Comparison of ENCODE assay signal across 24 cellular contexts in the genomic region with DNA sequence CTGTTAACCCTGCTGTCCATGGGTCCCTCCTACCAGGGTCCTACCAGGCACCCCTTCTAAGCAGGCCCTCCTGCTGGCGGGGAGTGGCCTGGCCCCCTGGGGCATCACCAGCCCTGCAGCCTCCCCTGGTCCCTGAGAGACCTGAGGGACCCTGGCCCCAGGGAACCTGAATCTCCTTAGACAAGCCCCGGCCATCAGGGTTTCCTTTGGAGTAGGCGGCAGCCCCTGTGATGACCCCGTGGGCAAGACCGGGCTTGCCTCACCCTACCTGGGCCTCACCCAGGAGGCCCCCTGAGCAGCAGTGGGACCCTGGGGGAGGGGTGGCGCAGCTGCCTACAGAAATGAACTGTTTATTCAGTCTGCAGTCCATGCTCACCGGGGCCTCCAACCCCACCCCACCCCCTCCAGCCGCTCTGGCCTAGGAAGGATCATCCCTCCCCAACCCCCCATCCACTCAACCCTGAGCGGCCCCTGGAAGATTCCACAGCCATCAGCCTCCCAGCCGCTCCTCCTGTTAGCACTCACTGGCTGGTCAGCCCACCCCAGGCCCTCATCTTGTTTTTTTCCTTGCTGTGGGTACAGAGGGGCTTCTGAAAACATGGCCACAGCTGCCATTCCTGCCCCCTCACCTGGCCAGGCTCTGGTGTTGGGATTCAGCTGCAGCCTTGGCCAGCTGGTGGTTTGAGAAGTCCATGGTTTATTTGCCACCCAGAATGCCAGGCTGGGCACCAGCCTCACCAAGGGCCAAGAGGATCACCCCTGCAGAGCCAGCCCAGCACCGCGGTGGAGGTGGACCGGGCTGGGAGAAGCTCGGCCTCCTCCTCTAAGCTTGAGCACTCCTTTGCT.
"Had no signal": no experiment of that assay in that cellular context is flagged by ENCODE, and none has a peak within 500 bp of the region (broad histone marks: within the 10 kb centered on the region; RNA-seq: fewer than 3 reads in every experiment).

No MANE protein-coding gene starts in this region.

- H3K27me3 ChIP-seq: esophagus squamous epithelium, gastroesophageal sphincter, pancreas, right atrium auricular region, thyroid gland, upper lobe of right lung had no signal

- H3K9me3 ChIP-seq: esophagus squamous epithelium, gastroesophageal sphincter, lower lobe of right lung, pancreas, psoas muscle, right atrium auricular region, thyroid gland, upper lobe of right lung had no signal

- H3K27ac ChIP-seq: esophagus squamous epithelium, gastroesophageal sphincter, lower lobe of right lung, pancreas, psoas muscle, right atrium auricular region, thyroid gland, upper lobe of right lung had no signal

- ATAC-seq: activated naive CD8-positive, alpha-beta T cell treated with anti-CD3 and anti-CD28 coated beads, Interleukin-2, amount 50 U/mL, for 24 hours; gastroesophageal sphincter; left colon; pancreas; T-helper 17 cell; upper lobe of right lung had no signal

- DNase-seq: activated CD4-positive, alpha-beta memory T cell treated with anti-CD3 and anti-CD28 coated beads, Interleukin-2, amount 10 ng/mL, durations not matched to agents 7 days and 5 days; activated CD4-positive, alpha-beta T cell treated with anti-CD3 and anti-CD28 coated beads for 48 hours; activated gamma-delta T cell; activated naive CD4-positive, alpha-beta T cell treated with anti-CD3 and anti-CD28 coated beads, Interleukin-2, amount 50 U/mL, for 16 hours; activated naive CD8-positive, alpha-beta T cell treated with anti-CD3 and anti-CD28 coated beads, Interleukin-2, amount 50 U/mL, for 24 hours; activated T-cell treated with anti-CD3 and anti-CD28 coated beads for 4 hours; cerebellar nuclear complex; cortex of kidney; endodermal cell; esophagus squamous epithelium; head of caudate nucleus; islet precursor cell; left colon; lower lobe of right lung; stimulated activated CD4-positive, alpha-beta T cell treated with anti-CD3 and anti-CD28 coated beads, Interleukin-4, amount 100 ng/mL, for 24 hours; stimulated activated naive CD4-positive, alpha-beta T cell treated with Interleukin-2 at 50 U/mL for 16 hours; substantia nigra; T-helper 17 cell; thyroid gland; upper lobe of right lung had no signal

- H3K4me3 ChIP-seq: esophagus squamous epithelium, gastroesophageal sphincter, lower lobe of right lung, pancreas, psoas muscle, right atrium auricular region, thyroid gland, upper lobe of right lung had no signal

- H3K36me3 ChIP-seq: esophagus squamous epithelium, gastroesophageal sphincter, lower lobe of right lung, pancreas, right atrium auricular region, thyroid gland, upper lobe of right lung had no signal
